14 cellular contexts compared by ENCODE assay signal in genomic region chr2:74316616-74317295, GRCh38.
"Had no signal": no experiment of that assay in that cellular context is flagged by ENCODE, and none has a peak within 500 bp of the region (broad histone marks: within the 10 kb centered on the region; RNA-seq: fewer than 3 reads in every experiment).

No MANE protein-coding gene starts in this region.

- H3K27ac Mint-ChIP-seq: activated CD8-positive, alpha-beta T cell treated with anti-CD3 and anti-CD28 coated beads, Interleukin-2, amount 10 ng/mL, durations not matched to agents 7 days and 5 days had no signal

- H3K4me3 Mint-ChIP-seq: activated CD8-positive, alpha-beta T cell treated with anti-CD3 and anti-CD28 coated beads, Interleukin-2, amount 10 ng/mL, durations not matched to agents 7 days and 5 days; naive thymus-derived CD8-positive, alpha-beta T cell had no signal

- DNase-seq: activated CD4-positive, alpha-beta T cell treated with anti-CD3 and anti-CD28 coated beads for 4 hours; activated CD8-positive, alpha-beta T cell treated with anti-CD3 and anti-CD28 coated beads, Interleukin-2, amount 10 ng/mL, durations not matched to agents 7 days and 5 days; activated naive CD4-positive, alpha-beta T cell treated with Interleukin-2 at 50 U/mL for 16 hours; effector CD8-positive, alpha-beta T cell; heart left ventricle; lower lobe of right lung; naive thymus-derived CD8-positive, alpha-beta T cell; stomach; T1000; tibial artery had no signal

- H3K36me3 ChIP-seq: lower lobe of right lung, right atrium auricular region had no signal

- H3K9me3 Mint-ChIP-seq: naive thymus-derived CD8-positive, alpha-beta T cell had no signal

- H3K27me3 Mint-ChIP-seq: naive thymus-derived CD8-positive, alpha-beta T cell had no signal

- H3K4me1 ChIP-seq: lower lobe of right lung, right atrium auricular region had no signal

- ATAC-seq: activated CD8-positive, alpha-beta T cell treated with anti-CD3 and anti-CD28 coated beads, Interleukin-2, amount 10 ng/mL, durations not matched to agents 7 days and 5 days; lower lobe of right lung; naive thymus-derived CD8-positive, alpha-beta T cell had no signal

- H3K27ac ChIP-seq: coronary artery, heart left ventricle, lower lobe of right lung, right atrium auricular region, skin epidermis, stomach, tibial artery had no signal

- H3K27me3 ChIP-seq: heart left ventricle, right atrium auricular region, stomach, tibial artery had no signal

- FAIRE-seq: frontal cortex had no signal

- H3K4me3 ChIP-seq: coronary artery, heart left ventricle, lower lobe of right lung, right atrium auricular region, skin epidermis, stomach, tibial artery had no signal

- H3K9me3 ChIP-seq: heart left ventricle, lower lobe of right lung, right atrium auricular region, stomach, tibial artery had no signal
